In the genomic region with DNA sequence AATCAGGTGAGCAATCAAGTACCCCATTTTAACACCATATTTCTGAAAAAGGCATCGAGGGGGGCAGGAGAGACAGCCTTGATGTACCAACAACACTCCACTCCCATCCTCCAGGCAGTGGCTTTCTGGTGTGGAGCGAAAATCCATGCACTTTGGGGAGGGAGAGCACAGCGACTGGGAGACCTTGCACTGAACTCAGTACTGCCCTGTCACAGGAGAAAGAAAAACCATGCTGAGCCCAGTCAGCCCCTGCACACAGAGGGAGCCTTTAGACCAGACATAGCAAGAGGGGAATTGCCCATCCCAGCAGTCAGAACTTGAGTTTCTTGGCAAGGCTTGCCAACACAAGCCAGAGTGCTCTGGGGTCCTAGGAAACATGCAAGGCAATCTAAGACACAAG, we compare ENCODE assay signal across 31 cellular contexts. TPM values are rescaled to one million over a fixed set of nuclear protein-coding genes. Genes with fewer than 3 reads are reported as not detected.
"Had no signal": no experiment of that assay in that cellular context is flagged by ENCODE, and none has a peak within 500 bp of the region (broad histone marks: within the 10 kb centered on the region; RNA-seq: fewer than 3 reads in every experiment).

No MANE protein-coding gene starts in this region.

- H3K9me3 ChIP-seq: esophagus squamous epithelium, gastroesophageal sphincter had no signal

- H3K9me3 Mint-ChIP-seq: activated CD4-positive, alpha-beta memory T cell treated with anti-CD3 and anti-CD28 coated beads for 36 hours; activated CD4-positive, alpha-beta T cell treated with anti-CD3 and anti-CD28 coated beads, Interleukin-2, amount 10 ng/mL, durations not matched to agents 24 days and 14 days; T-helper 2 cell treated with Interferon-gamma antibody and Interleukin-4, amounts not matched to agents 5 μg/mL and 100 μg/mL, for 36 hours had no signal

- H3K27me3 ChIP-seq: brain microvascular endothelial cell, esophagus squamous epithelium, gastroesophageal sphincter had no signal

- DNase-seq: activated CD4-positive, alpha-beta memory T cell treated with anti-CD3 and anti-CD28 coated beads for 36 hours; activated CD4-positive, alpha-beta T cell treated with anti-CD3 and anti-CD28 coated beads for 36 hours; activated CD4-positive, alpha-beta T cell treated with anti-CD3 and anti-CD28 coated beads, Interleukin-2, amount 10 ng/mL, durations not matched to agents 24 days and 14 days; activated CD4-positive, CD25-positive, alpha-beta regulatory T cell; activated CD4-positive, CD25-positive, alpha-beta regulatory T cell treated with anti-CD3 and anti-CD28 coated beads, Interleukin-2, amount 50 U/mL, for 72 hours; activated CD8-positive, alpha-beta memory T cell treated with anti-CD3 and anti-CD28 coated beads, Interleukin-2, amount 50 U/mL, for 48 hours; activated gamma-delta T cell; activated naive CD4-positive, alpha-beta T cell treated with anti-CD3 and anti-CD28 coated beads, Interleukin-2, amount 50 U/mL, for 16 hours; activated naive CD4-positive, alpha-beta T cell treated with Interleukin-2 at 50 U/mL for 16 hours; activated T-cell treated with anti-CD3 and anti-CD28 coated beads for 4 hours; activated T-cell treated with anti-CD3 and anti-CD28 coated beads, Interleukin-2, amount 50 U/mL, for 24 hours; activated T-cell treated with anti-CD3 and anti-CD28 coated beads, Interleukin-2, amount 50 U/mL, for 72 hours; amniotic stem cell; anterior cingulate cortex; brain microvascular endothelial cell; caudate nucleus; cortex of kidney; dermis blood vessel endothelial cell; effector CD4-positive, alpha-beta T cell; effector memory CD8-positive, alpha-beta T cell; esophagus squamous epithelium; foreskin melanocyte; T-helper 1 cell; T-helper 17 cell; T1000; WERI-Rb-1 had no signal

- H3K4me3 Mint-ChIP-seq: activated CD4-positive, alpha-beta memory T cell treated with anti-CD3 and anti-CD28 coated beads for 36 hours; activated CD4-positive, alpha-beta T cell treated with anti-CD3 and anti-CD28 coated beads for 36 hours; activated CD4-positive, alpha-beta T cell treated with anti-CD3 and anti-CD28 coated beads, Interleukin-2, amount 10 ng/mL, durations not matched to agents 24 days and 14 days; activated naive CD8-positive, alpha-beta T cell; activated T-cell treated with anti-CD3 and anti-CD28 coated beads, Interleukin-2, amount 50 U/mL, for 24 hours; activated T-cell treated with anti-CD3 and anti-CD28 coated beads, Interleukin-2, amount 50 U/mL, for 72 hours; effector memory CD8-positive, alpha-beta T cell; T-helper 17 cell; T-helper 2 cell treated with Interferon-gamma antibody and Interleukin-4, amounts not matched to agents 5 μg/mL and 100 μg/mL, for 36 hours had no signal

- H3K27me3 Mint-ChIP-seq: activated CD4-positive, alpha-beta memory T cell treated with anti-CD3 and anti-CD28 coated beads for 36 hours; activated CD4-positive, alpha-beta T cell treated with anti-CD3 and anti-CD28 coated beads for 36 hours; activated CD4-positive, alpha-beta T cell treated with anti-CD3 and anti-CD28 coated beads, Interleukin-2, amount 10 ng/mL, durations not matched to agents 24 days and 14 days; activated T-cell treated with anti-CD3 and anti-CD28 coated beads, Interleukin-2, amount 50 U/mL, for 24 hours; effector memory CD8-positive, alpha-beta T cell; T-helper 17 cell had no signal

- H3K27ac Mint-ChIP-seq: activated CD4-positive, alpha-beta memory T cell treated with anti-CD3 and anti-CD28 coated beads for 36 hours; activated CD4-positive, alpha-beta T cell treated with anti-CD3 and anti-CD28 coated beads for 36 hours; activated CD4-positive, alpha-beta T cell treated with anti-CD3 and anti-CD28 coated beads, Interleukin-2, amount 10 ng/mL, durations not matched to agents 24 days and 14 days; activated naive CD8-positive, alpha-beta T cell; activated T-cell treated with anti-CD3 and anti-CD28 coated beads, Interleukin-2, amount 50 U/mL, for 24 hours; activated T-cell treated with anti-CD3 and anti-CD28 coated beads, Interleukin-2, amount 50 U/mL, for 72 hours; effector memory CD8-positive, alpha-beta T cell; T-helper 17 cell; T-helper 2 cell treated with Interferon-gamma antibody and Interleukin-4, amounts not matched to agents 5 μg/mL and 100 μg/mL, for 36 hours had no signal

- H3K36me3 ChIP-seq: brain microvascular endothelial cell, esophagus squamous epithelium, gastroesophageal sphincter, WERI-Rb-1 had no signal

- H3K4me1 ChIP-seq: esophagus squamous epithelium, gastroesophageal sphincter had no signal

- H3K4me1 Mint-ChIP-seq: activated CD4-positive, alpha-beta T cell treated with anti-CD3 and anti-CD28 coated beads for 36 hours; activated CD4-positive, alpha-beta T cell treated with anti-CD3 and anti-CD28 coated beads, Interleukin-2, amount 10 ng/mL, durations not matched to agents 24 days and 14 days; T-helper 17 cell had no signal

- H3K36me3 Mint-ChIP-seq: activated CD4-positive, alpha-beta memory T cell treated with anti-CD3 and anti-CD28 coated beads for 36 hours; activated naive CD8-positive, alpha-beta T cell had no signal

- H3K4me3 ChIP-seq: esophagus squamous epithelium, gastroesophageal sphincter had no signal

- H3K27ac ChIP-seq: brain microvascular endothelial cell, epithelial cell of prostate, esophagus squamous epithelium, gastroesophageal sphincter, WERI-Rb-1 had no signal

- ATAC-seq: activated CD4-positive, alpha-beta T cell treated with anti-CD3 and anti-CD28 coated beads for 36 hours; activated T-cell treated with anti-CD3 and anti-CD28 coated beads, Interleukin-2, amount 50 U/mL, for 72 hours; effector memory CD8-positive, alpha-beta T cell; gastroesophageal sphincter; T-helper 17 cell had no signal

RNA-seq across cellular contexts. Expression of a gene that starts 24.8 kb away (rescaled TPM):
- total RNA-seq: activated CD4-positive, alpha-beta T cell treated with anti-CD3 and anti-CD28 coated beads, Interleukin-2, amount 10 ng/mL, durations not matched to agents 24 days and 14 days; chondrocyte had no signal
